In the genomic region with DNA sequence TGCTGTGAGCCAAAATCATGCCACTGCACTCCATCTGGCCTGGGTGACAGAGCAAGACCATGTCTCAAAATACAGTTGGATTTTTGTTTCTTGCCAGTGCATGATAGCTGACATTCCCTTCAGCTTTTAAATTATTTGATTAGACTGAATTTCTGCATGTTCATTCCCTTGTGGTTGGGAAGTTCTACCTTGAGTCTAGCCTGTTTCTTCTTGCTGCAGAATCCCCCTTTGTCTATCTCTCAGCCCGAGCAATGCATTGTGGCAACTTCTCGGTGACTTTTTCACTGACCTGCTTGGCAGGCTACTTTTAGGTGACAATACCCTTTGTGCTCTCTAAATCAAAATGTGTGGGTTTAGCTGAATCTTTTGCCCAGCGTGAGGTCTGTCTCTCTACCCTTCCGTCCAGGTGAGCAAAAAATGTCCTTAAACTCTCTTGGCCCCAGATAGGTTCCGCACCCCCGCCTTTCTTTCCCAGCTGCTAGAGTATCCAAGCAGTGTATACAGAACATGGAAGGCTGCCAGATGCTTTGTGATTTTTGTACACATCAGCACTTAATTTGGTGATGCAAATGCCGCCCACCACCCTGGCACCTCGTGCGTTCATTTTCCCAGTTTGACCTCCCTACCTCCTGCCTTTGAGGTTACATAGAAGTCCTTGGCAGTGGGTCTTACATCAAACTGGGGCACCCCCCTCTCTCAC, we compare ENCODE assay signal across 9 cellular contexts.
DNase-seq lines count a peak whose midpoint lies in the region; ATAC-seq and TF ChIP-seq lines count a peak whose summit lies in the region.
"Had no signal": no experiment of that assay in that cellular context is flagged by ENCODE, and none has a peak within 500 bp of the region (broad histone marks: within the 10 kb centered on the region; RNA-seq: fewer than 3 reads in every experiment).

No MANE protein-coding gene starts in this region.

- ATAC-seq in HG03432 (IDR thresholded peaks at IDR 0.05; ENCODE audit: unreplicated experiment) = no peak
- no peak for ATAC-seq in GM18502 (IDR thresholded peaks at IDR 0.05; ENCODE audit: poor library complexity, unreplicated experiment)
- ATAC-seq in HG03139 (IDR thresholded peaks at IDR 0.05; ENCODE audit: unreplicated experiment) = no peak
- ATAC-seq: activated naive CD8-positive, alpha-beta T cell treated with anti-CD3 and anti-CD28 coated beads, Interleukin-2, amount 50 U/mL, for 24 hours had no signal

- H3K4me3 ChIP-seq in LNCaP clone FGC (ENCODE audit: low read depth, low read length) (no peak overlapping the region), fibroblast of mammary gland (ENCODE audit: control insufficient read depth, low read depth, low read length) (no peak overlapping the region), retinal pigment epithelial cell (ENCODE audit: low read length) (no peak overlapping the region)

- TF ChIP-seq CTCF in LNCaP clone FGC (IDR thresholded peaks at IDR 0.05; ENCODE audit: control insufficient read depth, extremely low read depth, insufficient read depth) = no peak
- no peak for TF ChIP-seq CTCF in fibroblast of mammary gland (conservative IDR thresholded peaks at IDR 0.05; ENCODE audit: control insufficient read depth, insufficient read depth, low read depth, low read length)
- TF ChIP-seq CTCF in retinal pigment epithelial cell (conservative IDR thresholded peaks at IDR 0.05; ENCODE audit: low read depth, low read length) = no peak

- peak; percentile 50 for DNase-seq in LNCaP clone FGC (ENCODE audit: low read depth)
- DNase-seq in NCI-H510A treated with DMSO at 0.1 percent for 48 hours (lab: John Stamatoyannopoulos, UW) = peak; percentile 87
- DNase-seq in fibroblast of mammary gland (ENCODE audit: low read depth) = peak; percentile 68
- peak; percentile 69 for DNase-seq in retinal pigment epithelial cell (ENCODE audit: low read depth)
- DNase-seq: activated naive CD8-positive, alpha-beta T cell treated with anti-CD3 and anti-CD28 coated beads, Interleukin-2, amount 50 U/mL, for 24 hours; islet precursor cell had no signal
